19 cellular contexts compared by ENCODE assay signal in the genomic region with DNA sequence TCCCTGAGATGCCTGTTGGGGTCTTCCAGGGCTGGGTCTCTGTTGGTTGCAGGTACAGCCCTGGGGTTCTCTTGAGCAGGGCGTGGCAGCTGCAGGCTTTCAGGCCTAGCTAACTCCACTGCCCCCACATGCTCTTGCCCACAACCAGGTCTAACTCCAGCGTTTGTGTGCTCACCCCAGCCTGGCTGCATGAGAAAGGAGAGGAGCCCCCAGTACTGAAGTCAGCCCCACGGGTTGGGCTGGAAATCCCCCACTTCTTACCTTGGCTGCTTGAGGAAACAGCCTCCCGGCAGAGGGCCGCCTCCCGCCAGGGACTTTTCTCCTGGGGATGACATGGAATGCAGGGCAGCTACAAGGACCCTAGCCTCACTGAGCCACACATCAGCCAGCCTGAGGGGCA. TPM values are rescaled to one million over a fixed set of nuclear protein-coding genes. Genes with fewer than 3 reads are reported as not detected.
"Had no signal": no experiment of that assay in that cellular context is flagged by ENCODE, and none has a peak within 500 bp of the region (broad histone marks: within the 10 kb centered on the region; RNA-seq: fewer than 3 reads in every experiment).

No MANE protein-coding gene starts in this region.

- DNase-seq: effector memory CD8-positive, alpha-beta T cell; gastrocnemius medialis; heart right ventricle; immature natural killer cell; kidney; left cardiac atrium; left ventricle myocardium inferior; lower lobe of right lung; natural killer cell; nucleus accumbens; pancreas; small intestine; stimulated activated CD4-positive, alpha-beta T cell treated with anti-CD3 and anti-CD28 coated beads, Interleukin-12 subunit alpha, Interleukin-12 subunit beta, amount 100 ng/mL, for 4 hours; stimulated activated CD4-positive, alpha-beta T cell treated with anti-CD3 and anti-CD28 coated beads, Interleukin-2, amount 100 ng/mL, for 48 hours; tibial artery; upper lobe of right lung had no signal

- H3K9me3 ChIP-seq: esophagus muscularis mucosa, gastrocnemius medialis, heart right ventricle, left ventricle myocardium inferior, lower lobe of right lung, pancreas, tibial artery, upper lobe of right lung had no signal

- H3K36me3 ChIP-seq: esophagus muscularis mucosa, gastrocnemius medialis, heart right ventricle, left ventricle myocardium inferior, lower lobe of right lung, pancreas, tibial artery, upper lobe of right lung had no signal

- H3K27ac ChIP-seq: epithelial cell of prostate, esophagus muscularis mucosa, gastrocnemius medialis, left ventricle myocardium inferior, lower lobe of right lung, pancreas, tibial artery, upper lobe of right lung had no signal

- H3K27me3 ChIP-seq: gastrocnemius medialis, heart right ventricle, pancreas, tibial artery, upper lobe of right lung had no signal

- H3K4me3 ChIP-seq: esophagus muscularis mucosa, gastrocnemius medialis, heart right ventricle, left ventricle myocardium inferior, lower lobe of right lung, pancreas, tibial artery, upper lobe of right lung had no signal

- H3K4me1 ChIP-seq: pancreas had no signal

RNA-seq across cellular contexts. Expression of a gene that starts 16.7 kb away (rescaled TPM):
- polyA plus RNA-seq: immature natural killer cell had no signal

RNA-seq across cellular contexts. Expression of a gene that starts 38.4 kb away (rescaled TPM):
- polyA plus RNA-seq: immature natural killer cell, right cardiac atrium had no signal
